ENCODE assay signal across 10 cellular contexts in genomic region chr14:69038449-69039286, GRCh38. TPM values are rescaled to one million over a fixed set of nuclear protein-coding genes. Genes with fewer than 3 reads are reported as not detected.
A peak's percentile ranks its signal among the peaks of the same experiment; 100 is the strongest.
DNase-seq lines count a peak whose midpoint lies in the region; ATAC-seq and TF ChIP-seq lines count a peak whose summit lies in the region.
"Had no signal": no experiment of that assay in that cellular context is flagged by ENCODE, and none has a peak within 500 bp of the region (broad histone marks: within the 10 kb centered on the region; RNA-seq: fewer than 3 reads in every experiment).

No MANE protein-coding gene starts in this region.

- no peaks in the 10 kb centered on the region for H3K27me3 ChIP-seq in BLaER1 treated with 17β-estradiol and CSF1 and Interleukin-3, amounts not matched to agents 10 nM and 100 nM
- H3K27me3 ChIP-seq in esophagus muscularis mucosa = no peaks in the 10 kb centered on the region

- no peak for TF ChIP-seq EP300 in esophagus muscularis mucosa (IDR thresholded peaks at IDR 0.05)

- TF ChIP-seq CTCF in esophagus muscularis mucosa (IDR thresholded peaks at IDR 0.05) = no peak
- no peak for TF ChIP-seq CTCF in nephron (IDR thresholded peaks at IDR 0.05; ENCODE audit: unreplicated experiment in 3 of 3)

- peaks cover 50% of the 10 kb centered on the region for H3K4me1 Mint-ChIP-seq in nephron
- no peaks in the 10 kb centered on the region for H3K4me1 Mint-ChIP-seq in stimulated activated memory B cell treated with anti-CD40 and anti-IgM and Interleukin-4, amounts not matched to agents 10 μg/mL and 1 μg/mL and 100 μg/mL, for 72 hours

- H3K9me3 ChIP-seq in BLaER1 treated with 17β-estradiol and CSF1 and Interleukin-3, amounts not matched to agents 10 nM and 100 nM (replicated peaks in 1 of 11) = no peaks in the 10 kb centered on the region
- H3K9me3 ChIP-seq in esophagus muscularis mucosa = no peaks in the 10 kb centered on the region

- DNase-seq in NCI-H82 (lab: John Stamatoyannopoulos, UW) (peak; percentile 92), esophagus muscularis mucosa (ENCODE audit: extremely low spot score) (no peak), NCI-H187 (lab: John Stamatoyannopoulos, UW) (no peak), left lobe of liver (ENCODE audit: low spot score) (no peak)
- DNase-seq: NCI-H1092 treated with DMSO at 0.1 percent for 48 hours, nucleus accumbens had no signal

- no peak for TF ChIP-seq POLR2A in esophagus muscularis mucosa (IDR thresholded peaks at IDR 0.05; ENCODE audit: low read depth)

- H3K36me3 Mint-ChIP-seq in nephron (ENCODE audit: low read depth) = no peaks in the 10 kb centered on the region
- H3K36me3 Mint-ChIP-seq in stimulated activated memory B cell treated with anti-CD40 and anti-IgM and Interleukin-4, amounts not matched to agents 10 μg/mL and 1 μg/mL and 100 μg/mL, for 72 hours = no peaks in the 10 kb centered on the region

- 54% methylated on average over 7 of the region's 7 CpGs for WGBS in esophagus muscularis mucosa

- H3K4me3 ChIP-seq in BLaER1 treated with 17β-estradiol and CSF1 and Interleukin-3, amounts not matched to agents 10 nM and 100 nM = no peak overlapping the region
- H3K4me3 ChIP-seq in esophagus muscularis mucosa = no peak overlapping the region

- no peak overlapping the region for H3K9ac ChIP-seq in BLaER1 treated with 17β-estradiol and CSF1 and Interleukin-3, amounts not matched to agents 10 nM and 100 nM

- H3K4me3 Mint-ChIP-seq in nephron = no peak overlapping the region
- no peak overlapping the region for H3K4me3 Mint-ChIP-seq in stimulated activated memory B cell treated with anti-CD40 and anti-IgM and Interleukin-4, amounts not matched to agents 10 μg/mL and 1 μg/mL and 100 μg/mL, for 72 hours

- ATAC-seq in HG02678 (IDR thresholded peaks at IDR 0.05; ENCODE audit: unreplicated experiment) (no peak), left lobe of liver (no peak)
- no peak for ATAC-seq in stimulated activated memory B cell treated with anti-CD40 and anti-IgM and Interleukin-4, amounts not matched to agents 10 μg/mL and 1 μg/mL and 100 μg/mL, for 72 hours

- peaks cover 0 to 67% (median 39%) of the 10 kb centered on the region in 10 experiments; a peak in 15 of 20 replicates for H3K4me1 ChIP-seq in BLaER1 treated with 17β-estradiol and CSF1 and Interleukin-3, amounts not matched to agents 10 nM and 100 nM
- H3K4me1 ChIP-seq in esophagus muscularis mucosa = peaks cover 27 to 39% (median 35%) of the 10 kb centered on the region in 4 donors

- peaks cover 12% of the 10 kb centered on the region for H3K27me3 Mint-ChIP-seq in nephron (ENCODE audit: low read depth)
- peaks cover 65% of the 10 kb centered on the region for H3K27me3 Mint-ChIP-seq in stimulated activated memory B cell treated with anti-CD40 and anti-IgM and Interleukin-4, amounts not matched to agents 10 μg/mL and 1 μg/mL and 100 μg/mL, for 72 hours

- H3K36me3 ChIP-seq in BLaER1 treated with 17β-estradiol and CSF1 and Interleukin-3, amounts not matched to agents 10 nM and 100 nM = no peaks in the 10 kb centered on the region
- H3K36me3 ChIP-seq in esophagus muscularis mucosa = no peaks in the 10 kb centered on the region

- intact Hi-C loops in esophagus muscularis mucosa (cut with DNase I) = no loop called here

- no peaks in the 10 kb centered on the region for H3K9me3 Mint-ChIP-seq in nephron
- no peaks in the 10 kb centered on the region for H3K9me3 Mint-ChIP-seq in stimulated activated memory B cell treated with anti-CD40 and anti-IgM and Interleukin-4, amounts not matched to agents 10 μg/mL and 1 μg/mL and 100 μg/mL, for 72 hours

- H4K20me1 ChIP-seq in BLaER1 treated with 17β-estradiol and CSF1 and Interleukin-3, amounts not matched to agents 10 nM and 100 nM = no peaks in the 10 kb centered on the region

- no peak overlapping the region for H3K27ac ChIP-seq in BLaER1 treated with 17β-estradiol and CSF1 and Interleukin-3, amounts not matched to agents 10 nM and 100 nM
- H3K27ac ChIP-seq in esophagus muscularis mucosa (replicated peaks in 1 of 4) = peak overlapping the region; percentile 12 to 47 (median 29)

- peak overlapping the region; percentile 9 to 70 (median 65) for H3K27ac Mint-ChIP-seq in nephron
- no peak overlapping the region for H3K27ac Mint-ChIP-seq in stimulated activated memory B cell treated with anti-CD40 and anti-IgM and Interleukin-4, amounts not matched to agents 10 μg/mL and 1 μg/mL and 100 μg/mL, for 72 hours

- peak overlapping the region in 6 of 11 experiments; percentile 15 to 90 (median 48); a peak in 11 of 22 replicates for H3K4me2 ChIP-seq in BLaER1 treated with 17β-estradiol and CSF1 and Interleukin-3, amounts not matched to agents 10 nM and 100 nM

RNA-seq across cellular contexts. Expression of gene ACTN1, which starts 59.6 kb away (rescaled TPM):
- total RNA-seq in esophagus muscularis mucosa (1,000 to 10,000 TPM in 3 of 4 donors, 100 to 1,000 TPM in 1; 958 to 2,110 (median 1,439) TPM), left lobe of liver (60.1 TPM)

Comparison
In these comparisons a context has a peak if more than half of its experiments do, and no peak if none do; other contexts are left out.
1. H3K27ac ChIP-seq: peak in esophagus muscularis mucosa (4 of 4); none in BLaER1 treated with 17β-estradiol and CSF1 and Interleukin-3, amounts not matched to agents 10 nM and 100 nM (0 of 11).
2. RNA of gene ACTN1, which starts 59.6 kb away (total RNA-seq): 958 to 2,110 TPM in esophagus muscularis mucosa; 60.1 TPM in left lobe of liver (single experiment); every median in the first group is over 10 times any median in the second.